24 cellular contexts compared by ENCODE assay signal in the genomic region with DNA sequence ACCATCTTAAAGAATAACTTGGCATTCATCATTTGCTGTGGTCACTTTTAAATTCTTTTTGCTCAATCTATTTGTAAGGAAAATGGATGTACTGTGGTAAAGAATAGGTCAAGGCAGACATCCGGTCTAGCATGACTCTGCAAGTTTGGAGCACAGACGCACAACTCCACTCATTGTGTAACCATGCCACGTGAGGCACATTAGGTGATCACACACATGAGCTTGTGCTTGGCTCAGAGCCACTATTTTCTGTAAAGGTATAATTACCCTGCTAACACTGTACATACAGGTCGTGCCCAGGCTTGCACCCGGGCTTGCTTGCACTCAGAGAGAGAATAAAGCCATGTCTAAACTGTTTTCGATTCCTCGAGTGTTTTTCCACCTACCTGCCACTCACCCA.
DNase-seq lines count a peak whose midpoint lies in the region; ATAC-seq, FAIRE-seq and TF ChIP-seq lines count a peak whose summit lies in the region.
"Had no signal": no experiment of that assay in that cellular context is flagged by ENCODE, and none has a peak within 500 bp of the region (broad histone marks: within the 10 kb centered on the region; RNA-seq: fewer than 3 reads in every experiment).

No MANE protein-coding gene starts in this region.

- TF ChIP-seq RAD21 in K562 (CRISPR knock-in tag; conservative IDR thresholded peaks at IDR 0.05 in 1 of 2, IDR thresholded peaks at IDR 0.05 in 1 of 2) = no peak

- no peaks in the 10 kb centered on the region for H4K20me1 ChIP-seq in K562 (replicated peaks; ENCODE audit: control insufficient read depth, insufficient read depth, low read length)

- 14% methylated on average over 7 of the region's 7 CpGs for WGBS in K562 (ENCODE audit: insufficient coverage, low coverage, missing lambda C conversion rate)

- no peak overlapping the region for H3K27ac ChIP-seq in K562 (ENCODE audit: extremely low read depth, low read depth, low read length)
- H3K27ac ChIP-seq: cardiac muscle cell, GM23248, suprapubic skin had no signal

- H3K4me3 ChIP-seq in AG10803 (ENCODE audit: low read length) (no peak overlapping the region), K562 (no peak overlapping the region)
- H3K4me3 ChIP-seq: cardiac muscle cell, GM23248, suprapubic skin had no signal

- no peaks in the 10 kb centered on the region for H3K4me1 ChIP-seq in K562 (replicated peaks in 1 of 2; ENCODE audit: control insufficient read depth in 2 of 2, insufficient read depth in 2 of 2, low read length in 2 of 2)
- H3K4me1 ChIP-seq: suprapubic skin had no signal

- H3K9me1 ChIP-seq in K562 (ENCODE audit: control insufficient read depth, insufficient read depth, low read length) = no peaks in the 10 kb centered on the region

- no peak for TF ChIP-seq CTCF in AG10803 (conservative IDR thresholded peaks at IDR 0.05; ENCODE audit: low read length)
- no peak for TF ChIP-seq CTCF in K562 (IDR thresholded peaks at IDR 0.05 in 2 of 3, conservative IDR thresholded peaks at IDR 0.05 in 1 of 3; ENCODE audit: insufficient read depth in 2 of 3, low read depth in 1 of 3, low read length in 3 of 3)

- no peak overlapping the region for H3K4me2 ChIP-seq in K562 (ENCODE audit: insufficient read depth, low read length)

- TF ChIP-seq EP300 in K562 (IDR thresholded peaks at IDR 0.05; ENCODE audit: low read length) = no peak

- no peaks in the 10 kb centered on the region for H3K27me3 ChIP-seq in K562 (ENCODE audit: control insufficient read depth in 2 of 2, insufficient read depth in 2 of 2, low read length in 2 of 2)
- H3K27me3 ChIP-seq: cardiac muscle cell, suprapubic skin had no signal

- CTCF ChIA-PET in K562 (lab: Yijun Ruan, JAX; ENCODE audit: low intra/inter-chr PET ratio) = no interaction called here

- no peak for TF ChIP-seq POLR2A in K562 (conservative IDR thresholded peaks at IDR 0.05)

- H3K79me2 ChIP-seq in K562 (ENCODE audit: control insufficient read depth, insufficient read depth, low read length) = no peaks in the 10 kb centered on the region

- FAIRE-seq in K562 (lab: Jason Lieb, UNC) = peak; percentile 40
- FAIRE-seq: D721Med, kidney, small intestine had no signal

- DNase-seq in AG10803 (ENCODE audit: low read depth) (peak; percentile 0), H4 (ENCODE audit: low spot score) (peak; percentile 64), NCI-H2171 (lab: John Stamatoyannopoulos, UW) (peak; percentile 69), K562 (ENCODE audit: extremely low read depth in 1 of 4, low spot score in 3 of 4) (no peak)
- DNase-seq in activated CD8-positive, alpha-beta memory T cell treated with anti-CD3 and anti-CD28 coated beads, Interleukin-2, amount 50 U/mL, for 48 hours = no peak
- DNase-seq: activated B cell treated with CpG ODN at 0.5 μM for 24 hours; activated CD8-positive, alpha-beta T cell treated with anti-CD3 and anti-CD28 coated beads for 36 hours; activated T-cell treated with anti-CD3 and anti-CD28 coated beads, Interleukin-2, amount 50 U/mL, for 72 hours; effector CD4-positive, alpha-beta T cell; GM23248; kidney; mesendoderm; natural killer cell; NCI-H1092 treated with DMSO at 0.1 percent for 48 hours; NCI-H526 treated with DMSO at 0.1 percent for 48 hours; SIG-M5; small intestine; stimulated activated CD4-positive, alpha-beta T cell treated with anti-CD3 and anti-CD28 coated beads, Interleukin-4, amount 100 ng/mL, for 24 hours; T-helper 2 cell had no signal

- no peaks in the 10 kb centered on the region for H3K36me3 ChIP-seq in K562 (ENCODE audit: control insufficient read depth, insufficient read depth, low read length)
- H3K36me3 ChIP-seq: cardiac muscle cell, suprapubic skin had no signal

- H3K9ac ChIP-seq in K562 (ENCODE audit: insufficient read depth in 1 of 2, low read depth in 2 of 2, low read length in 2 of 2) = no peak overlapping the region
- H3K9ac ChIP-seq: GM23248 had no signal

- in situ Hi-C loops in K562 (cut with MboI) = no loop called here

- no peaks in the 10 kb centered on the region; the same call in 1 of the 2 replicates for H3K9me3 ChIP-seq in K562 (replicated peaks; ENCODE audit: control insufficient read depth, insufficient read depth, low read depth, low read length)
- H3K9me3 ChIP-seq: suprapubic skin had no signal

- no peak for ATAC-seq in K562
- no peak for ATAC-seq in SK-N-SH treated with all-trans-retinoic acid at 6 μM for 48 hours
- no peak for ATAC-seq in GM19328 (IDR thresholded peaks at IDR 0.05; ENCODE audit: unreplicated experiment)
- ATAC-seq: activated CD8-positive, alpha-beta T cell treated with anti-CD3 and anti-CD28 coated beads for 36 hours; activated T-cell treated with anti-CD3 and anti-CD28 coated beads, Interleukin-2, amount 50 U/mL, for 72 hours; natural killer cell had no signal

- intact Hi-C loops in K562 (cut with micrococcal nuclease) = no loop called here

- H2AFZ ChIP-seq in K562 (ENCODE audit: low read depth, low read length) = peak overlapping the region; percentile 20
- H2AFZ ChIP-seq: GM23248 had no signal

- no TSS peak for BruUV-seq in K562 (replicated peaks; lab: Mats Ljungman, UMichigan)

- POLR2A ChIA-PET in K562 (lab: Yijun Ruan, JAX) = interaction anchor here (0.5 kb wide), 1 partner anchor 424 kb away, joined by 3 read pairs; no protein-coding TSS in a partner anchor

TF ChIP-seq in K562, 482 proteins besides CTCF, POLR2A, EP300 and RAD21 (continues in another document):
- TF ChIP-seq, protein P1, sequence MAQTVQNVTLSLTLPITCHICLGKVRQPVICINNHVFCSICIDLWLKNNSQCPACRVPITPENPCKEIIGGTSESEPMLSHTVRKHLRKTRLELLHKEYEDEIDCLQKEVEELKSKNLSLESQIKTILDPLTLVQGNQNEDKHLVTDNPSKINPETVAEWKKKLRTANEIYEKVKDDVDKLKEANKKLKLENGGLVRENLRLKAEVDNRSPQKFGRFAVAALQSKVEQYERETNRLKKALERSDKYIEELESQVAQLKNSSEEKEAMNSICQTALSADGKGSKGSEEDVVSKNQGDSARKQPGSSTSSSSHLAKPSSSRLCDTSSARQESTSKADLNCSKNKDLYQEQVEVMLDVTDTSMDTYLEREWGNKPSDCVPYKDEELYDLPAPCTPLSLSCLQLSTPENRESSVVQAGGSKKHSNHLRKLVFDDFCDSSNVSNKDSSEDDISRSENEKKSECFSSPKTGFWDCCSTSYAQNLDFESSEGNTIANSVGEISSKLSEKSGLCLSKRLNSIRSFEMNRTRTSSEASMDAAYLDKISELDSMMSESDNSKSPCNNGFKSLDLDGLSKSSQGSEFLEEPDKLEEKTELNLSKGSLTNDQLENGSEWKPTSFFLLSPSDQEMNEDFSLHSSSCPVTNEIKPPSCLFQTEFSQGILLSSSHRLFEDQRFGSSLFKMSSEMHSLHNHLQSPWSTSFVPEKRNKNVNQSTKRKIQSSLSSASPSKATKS (CRISPR knock-in tag; IDR thresholded peaks at IDR 0.05) = no peak
- TF ChIP-seq, protein P2, sequence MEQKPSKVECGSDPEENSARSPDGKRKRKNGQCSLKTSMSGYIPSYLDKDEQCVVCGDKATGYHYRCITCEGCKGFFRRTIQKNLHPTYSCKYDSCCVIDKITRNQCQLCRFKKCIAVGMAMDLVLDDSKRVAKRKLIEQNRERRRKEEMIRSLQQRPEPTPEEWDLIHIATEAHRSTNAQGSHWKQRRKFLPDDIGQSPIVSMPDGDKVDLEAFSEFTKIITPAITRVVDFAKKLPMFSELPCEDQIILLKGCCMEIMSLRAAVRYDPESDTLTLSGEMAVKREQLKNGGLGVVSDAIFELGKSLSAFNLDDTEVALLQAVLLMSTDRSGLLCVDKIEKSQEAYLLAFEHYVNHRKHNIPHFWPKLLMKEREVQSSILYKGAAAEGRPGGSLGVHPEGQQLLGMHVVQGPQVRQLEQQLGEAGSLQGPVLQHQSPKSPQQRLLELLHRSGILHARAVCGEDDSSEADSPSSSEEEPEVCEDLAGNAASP (IDR thresholded peaks at IDR 0.05) = no peak
- TF ChIP-seq, protein P3, sequence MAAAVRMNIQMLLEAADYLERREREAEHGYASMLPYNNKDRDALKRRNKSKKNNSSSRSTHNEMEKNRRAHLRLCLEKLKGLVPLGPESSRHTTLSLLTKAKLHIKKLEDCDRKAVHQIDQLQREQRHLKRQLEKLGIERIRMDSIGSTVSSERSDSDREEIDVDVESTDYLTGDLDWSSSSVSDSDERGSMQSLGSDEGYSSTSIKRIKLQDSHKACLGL (CRISPR knock-in tag; IDR thresholded peaks at IDR 0.05; ENCODE audit: borderline replicate concordance, poor library complexity, severe bottlenecking) = no peak

TF ChIP-seq in SK-N-SH treated with all-trans-retinoic acid at 6 μM for 48 hours, 23 proteins besides CTCF, POLR2A, EP300 and RAD21:
- no peak for TF ChIP-seq ZFP30 (CRISPR knock-in tag; IDR thresholded peaks at IDR 0.05)
- no peak for TF ChIP-seq ZNF70 (CRISPR knock-in tag; IDR thresholded peaks at IDR 0.05)
- TF ChIP-seq, protein P4, sequence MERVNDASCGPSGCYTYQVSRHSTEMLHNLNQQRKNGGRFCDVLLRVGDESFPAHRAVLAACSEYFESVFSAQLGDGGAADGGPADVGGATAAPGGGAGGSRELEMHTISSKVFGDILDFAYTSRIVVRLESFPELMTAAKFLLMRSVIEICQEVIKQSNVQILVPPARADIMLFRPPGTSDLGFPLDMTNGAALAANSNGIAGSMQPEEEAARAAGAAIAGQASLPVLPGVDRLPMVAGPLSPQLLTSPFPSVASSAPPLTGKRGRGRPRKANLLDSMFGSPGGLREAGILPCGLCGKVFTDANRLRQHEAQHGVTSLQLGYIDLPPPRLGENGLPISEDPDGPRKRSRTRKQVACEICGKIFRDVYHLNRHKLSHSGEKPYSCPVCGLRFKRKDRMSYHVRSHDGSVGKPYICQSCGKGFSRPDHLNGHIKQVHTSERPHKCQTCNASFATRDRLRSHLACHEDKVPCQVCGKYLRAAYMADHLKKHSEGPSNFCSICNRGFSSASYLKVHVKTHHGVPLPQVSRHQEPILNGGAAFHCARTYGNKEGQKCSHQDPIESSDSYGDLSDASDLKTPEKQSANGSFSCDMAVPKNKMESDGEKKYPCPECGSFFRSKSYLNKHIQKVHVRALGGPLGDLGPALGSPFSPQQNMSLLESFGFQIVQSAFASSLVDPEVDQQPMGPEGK (CRISPR knock-in tag; IDR thresholded peaks at IDR 0.05; ENCODE audit: borderline replicate concordance) = no peak
- no peak for TF ChIP-seq ZNF8 (CRISPR knock-in tag; IDR thresholded peaks at IDR 0.05)
- TF ChIP-seq, protein P5, sequence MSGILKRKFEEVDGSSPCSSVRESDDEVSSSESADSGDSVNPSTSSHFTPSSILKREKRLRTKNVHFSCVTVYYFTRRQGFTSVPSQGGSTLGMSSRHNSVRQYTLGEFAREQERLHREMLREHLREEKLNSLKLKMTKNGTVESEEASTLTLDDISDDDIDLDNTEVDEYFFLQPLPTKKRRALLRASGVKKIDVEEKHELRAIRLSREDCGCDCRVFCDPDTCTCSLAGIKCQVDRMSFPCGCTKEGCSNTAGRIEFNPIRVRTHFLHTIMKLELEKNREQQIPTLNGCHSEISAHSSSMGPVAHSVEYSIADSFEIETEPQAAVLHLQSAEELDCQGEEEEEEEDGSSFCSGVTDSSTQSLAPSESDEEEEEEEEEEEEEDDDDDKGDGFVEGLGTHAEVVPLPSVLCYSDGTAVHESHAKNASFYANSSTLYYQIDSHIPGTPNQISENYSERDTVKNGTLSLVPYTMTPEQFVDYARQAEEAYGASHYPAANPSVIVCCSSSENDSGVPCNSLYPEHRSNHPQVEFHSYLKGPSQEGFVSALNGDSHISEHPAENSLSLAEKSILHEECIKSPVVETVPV (CRISPR knock-in tag; IDR thresholded peaks at IDR 0.05) = no peak
- TF ChIP-seq CSDC2 (CRISPR knock-in tag; IDR thresholded peaks at IDR 0.05) = no peak

Comparison
In these comparisons a context has a peak if more than half of its experiments do, and no peak if none do; other contexts are left out.
1. DNase-seq: peak in AG10803 (single experiment), H4 (single experiment) and NCI-H2171 (single experiment); none in K562 (0 of 4) and activated CD8-positive, alpha-beta memory T cell treated with anti-CD3 and anti-CD28 coated beads, Interleukin-2, amount 50 U/mL, for 48 hours (single experiment).